1 cellular context compared by ENCODE assay signal in genomic region chr20:50959543-50960126, GRCh38.
TF ChIP-seq lines count a peak whose summit lies in the region.

No MANE protein-coding gene starts in this region.

TF ChIP-seq in HepG2, 621 proteins besides CTCF, POLR2A, EP300 and RAD21 (continues in another document):
- TF ChIP-seq, protein P1, sequence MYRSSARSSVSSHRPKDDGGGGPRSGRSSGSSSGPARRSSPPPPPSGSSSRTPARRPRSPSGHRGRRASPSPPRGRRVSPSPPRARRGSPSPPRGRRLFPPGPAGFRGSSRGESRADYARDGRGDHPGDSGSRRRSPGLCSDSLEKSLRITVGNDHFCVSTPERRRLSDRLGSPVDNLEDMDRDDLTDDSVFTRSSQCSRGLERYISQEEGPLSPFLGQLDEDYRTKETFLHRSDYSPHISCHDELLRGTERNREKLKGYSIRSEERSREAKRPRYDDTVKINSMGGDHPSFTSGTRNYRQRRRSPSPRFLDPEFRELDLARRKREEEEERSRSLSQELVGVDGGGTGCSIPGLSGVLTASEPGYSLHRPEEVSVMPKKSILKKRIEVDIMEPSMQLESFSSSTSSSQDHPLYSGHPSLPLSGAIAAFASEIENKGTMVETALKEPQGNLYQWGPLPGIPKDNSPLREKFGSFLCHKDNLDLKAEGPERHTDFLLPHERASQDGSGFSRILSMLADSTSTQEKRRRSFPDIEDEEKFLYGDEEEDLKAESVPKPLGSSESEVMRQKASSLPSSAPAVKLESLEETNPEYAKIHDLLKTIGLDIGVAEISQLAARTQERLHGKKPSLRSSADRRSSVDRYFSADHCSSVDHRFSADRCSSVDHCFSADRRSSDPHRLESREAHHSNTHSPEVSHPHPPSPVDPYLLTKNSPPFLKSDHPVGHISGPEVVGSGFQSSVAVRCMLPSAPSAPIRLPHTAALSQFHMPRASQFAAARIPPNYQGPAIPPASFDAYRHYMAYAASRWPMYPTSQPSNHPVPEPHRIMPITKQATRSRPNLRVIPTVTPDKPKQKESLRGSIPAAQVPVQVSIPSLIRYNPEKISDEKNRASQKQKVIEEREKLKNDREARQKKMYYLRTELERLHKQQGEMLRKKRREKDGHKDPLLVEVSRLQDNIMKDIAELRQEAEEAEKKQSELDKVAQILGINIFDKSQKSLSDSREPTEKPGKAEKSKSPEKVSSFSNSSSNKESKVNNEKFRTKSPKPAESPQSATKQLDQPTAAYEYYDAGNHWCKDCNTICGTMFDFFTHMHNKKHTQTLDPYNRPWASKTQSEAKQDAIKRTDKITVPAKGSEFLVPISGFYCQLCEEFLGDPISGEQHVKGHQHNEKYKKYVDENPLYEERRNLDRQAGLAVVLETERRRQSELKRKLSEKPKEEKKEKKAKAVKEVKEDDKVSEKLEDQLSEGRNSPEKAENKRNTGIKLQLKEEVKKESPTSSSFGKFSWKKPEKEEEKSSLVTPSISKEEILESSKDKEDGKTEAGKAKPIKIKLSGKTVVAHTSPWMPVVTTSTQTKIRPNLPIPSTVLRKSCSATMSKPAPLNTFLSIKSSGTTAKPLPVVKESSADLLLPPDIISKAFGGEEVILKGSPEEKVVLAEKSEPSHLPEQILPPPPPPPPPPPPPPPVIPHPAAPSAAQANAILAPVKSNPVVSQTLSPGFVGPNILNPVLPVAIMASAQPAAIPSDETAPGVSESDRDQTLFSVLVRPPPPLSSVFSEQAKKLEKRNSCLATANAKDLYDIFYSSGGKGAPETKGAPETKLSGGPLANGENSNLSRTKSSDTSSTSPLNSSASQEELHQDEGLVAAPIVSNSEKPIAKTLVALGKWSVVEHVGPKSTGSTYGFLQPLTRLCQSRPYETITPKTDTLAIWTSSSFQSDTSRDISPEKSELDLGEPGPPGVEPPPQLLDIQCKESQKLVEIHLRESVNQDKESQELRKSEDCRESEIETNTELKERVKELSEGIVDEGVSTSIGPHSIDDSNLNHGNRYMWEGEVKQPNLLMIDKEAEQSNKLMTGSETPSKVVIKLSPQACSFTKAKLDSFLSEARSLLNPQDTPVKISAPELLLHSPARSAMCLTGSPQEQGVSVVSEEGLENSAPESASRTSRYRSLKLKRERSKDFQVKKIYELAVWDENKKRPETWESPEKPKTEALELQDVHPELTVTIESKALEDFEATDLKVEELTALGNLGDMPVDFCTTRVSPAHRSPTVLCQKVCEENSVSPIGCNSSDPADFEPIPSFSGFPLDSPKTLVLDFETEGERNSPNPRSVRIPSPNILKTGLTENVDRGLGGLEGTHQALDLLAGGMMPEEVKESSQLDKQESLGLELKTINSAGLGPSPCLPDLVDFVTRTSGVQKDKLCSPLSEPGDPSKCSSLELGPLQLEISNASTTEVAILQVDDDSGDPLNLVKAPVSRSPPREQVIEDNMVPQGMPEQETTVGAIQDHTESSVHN (CRISPR knock-in tag; IDR thresholded peaks at IDR 0.05) = no peak
- TF ChIP-seq ZNF891 (CRISPR knock-in tag; IDR thresholded peaks at IDR 0.05) (peak; percentile 22; the same call in 1 of the 2 replicates), ZNF570 (CRISPR knock-in tag; IDR thresholded peaks at IDR 0.05; ENCODE audit: borderline replicate concordance) (no peak), ZFY (CRISPR knock-in tag; IDR thresholded peaks at IDR 0.05) (no peak), BCL3 (CRISPR knock-in tag; IDR thresholded peaks at IDR 0.05) (no peak), ZNF563 (CRISPR knock-in tag; IDR thresholded peaks at IDR 0.05) (0 out of 2 replicates have a peak, but pooled peaks have one; percentile 2), NFIC (IDR thresholded peaks at IDR 0.05; ENCODE audit: low read length) (no peak), RARG (CRISPR knock-in tag; IDR thresholded peaks at IDR 0.05; ENCODE audit: low read depth) (no peak), ZNF24 (IDR thresholded peaks at IDR 0.05) (no peak), ZKSCAN1 (IDR thresholded peaks at IDR 0.05; ENCODE audit: low read length) (no peak), PRPF4 (IDR thresholded peaks at IDR 0.05; ENCODE audit: low read depth, low read length, poor library complexity, severe bottlenecking) (peak; percentile 89), POLR2AphosphoS5 (IDR thresholded peaks at IDR 0.05; ENCODE audit: low read depth, low read length) (0 out of 2 replicates have a peak, but pooled peaks have one; percentile 14), POLR2G (IDR thresholded peaks at IDR 0.05; ENCODE audit: low read depth, low read length) (no peak), GABPA (IDR thresholded peaks at IDR 0.05; ENCODE audit: low read depth, low read length) (0 out of 2 replicates have a peak, but pooled peaks have one; percentile 9), GABPA (CRISPR knock-in tag; IDR thresholded peaks at IDR 0.05; ENCODE audit: low read depth) (no peak), NCOA1 (CRISPR knock-in tag; IDR thresholded peaks at IDR 0.05) (peak; percentile 20; the same call in 1 of the 2 replicates), ZBTB40 (IDR thresholded peaks at IDR 0.05) (no peak), ZBTB40 (CRISPR knock-in tag; IDR thresholded peaks at IDR 0.05) (0 out of 2 replicates have a peak, but pooled peaks have one; percentile 8), REXO4 (CRISPR knock-in tag; IDR thresholded peaks at IDR 0.05; ENCODE audit: borderline replicate concordance) (peak; percentile 29; the same call in 1 of the 2 replicates), ZNF230 (CRISPR knock-in tag; IDR thresholded peaks at IDR 0.05) (no peak; the same call in 1 of the 2 replicates), NRL (CRISPR knock-in tag; IDR thresholded peaks at IDR 0.05; ENCODE audit: borderline replicate concordance) (0 out of 2 replicates have a peak, but pooled peaks have one; percentile 45), ZC3H4 (CRISPR knock-in tag; IDR thresholded peaks at IDR 0.05; ENCODE audit: borderline replicate concordance) (0 out of 2 replicates have a peak, but pooled peaks have one; percentile 5), NFATC3 (CRISPR knock-in tag; IDR thresholded peaks at IDR 0.05) (no peak), TRIM24 (CRISPR knock-in tag; IDR thresholded peaks at IDR 0.05) (no peak), ZNF644 (CRISPR knock-in tag; IDR thresholded peaks at IDR 0.05; ENCODE audit: low read depth) (no peak), LCORL (IDR thresholded peaks at IDR 0.05) (no peak), LCORL (CRISPR knock-in tag; IDR thresholded peaks at IDR 0.05) (0 out of 2 replicates have a peak, but pooled peaks have one; percentile 13), ZNF510 (CRISPR knock-in tag; IDR thresholded peaks at IDR 0.05; ENCODE audit: low read depth) (no peak)
- TF ChIP-seq, protein P2, sequence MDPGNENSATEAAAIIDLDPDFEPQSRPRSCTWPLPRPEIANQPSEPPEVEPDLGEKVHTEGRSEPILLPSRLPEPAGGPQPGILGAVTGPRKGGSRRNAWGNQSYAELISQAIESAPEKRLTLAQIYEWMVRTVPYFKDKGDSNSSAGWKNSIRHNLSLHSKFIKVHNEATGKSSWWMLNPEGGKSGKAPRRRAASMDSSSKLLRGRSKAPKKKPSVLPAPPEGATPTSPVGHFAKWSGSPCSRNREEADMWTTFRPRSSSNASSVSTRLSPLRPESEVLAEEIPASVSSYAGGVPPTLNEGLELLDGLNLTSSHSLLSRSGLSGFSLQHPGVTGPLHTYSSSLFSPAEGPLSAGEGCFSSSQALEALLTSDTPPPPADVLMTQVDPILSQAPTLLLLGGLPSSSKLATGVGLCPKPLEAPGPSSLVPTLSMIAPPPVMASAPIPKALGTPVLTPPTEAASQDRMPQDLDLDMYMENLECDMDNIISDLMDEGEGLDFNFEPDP (CRISPR knock-in tag; conservative IDR thresholded peaks at IDR 0.05) = 0 out of 2 replicates have a peak, but pooled peaks have one; percentile 92
- TF ChIP-seq, protein P3, sequence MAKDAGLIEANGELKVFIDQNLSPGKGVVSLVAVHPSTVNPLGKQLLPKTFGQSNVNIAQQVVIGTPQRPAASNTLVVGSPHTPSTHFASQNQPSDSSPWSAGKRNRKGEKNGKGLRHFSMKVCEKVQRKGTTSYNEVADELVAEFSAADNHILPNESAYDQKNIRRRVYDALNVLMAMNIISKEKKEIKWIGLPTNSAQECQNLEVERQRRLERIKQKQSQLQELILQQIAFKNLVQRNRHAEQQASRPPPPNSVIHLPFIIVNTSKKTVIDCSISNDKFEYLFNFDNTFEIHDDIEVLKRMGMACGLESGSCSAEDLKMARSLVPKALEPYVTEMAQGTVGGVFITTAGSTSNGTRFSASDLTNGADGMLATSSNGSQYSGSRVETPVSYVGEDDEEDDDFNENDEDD (CRISPR knock-in tag; IDR thresholded peaks at IDR 0.05; ENCODE audit: borderline replicate concordance) = no peak
- TF ChIP-seq, protein P4, sequence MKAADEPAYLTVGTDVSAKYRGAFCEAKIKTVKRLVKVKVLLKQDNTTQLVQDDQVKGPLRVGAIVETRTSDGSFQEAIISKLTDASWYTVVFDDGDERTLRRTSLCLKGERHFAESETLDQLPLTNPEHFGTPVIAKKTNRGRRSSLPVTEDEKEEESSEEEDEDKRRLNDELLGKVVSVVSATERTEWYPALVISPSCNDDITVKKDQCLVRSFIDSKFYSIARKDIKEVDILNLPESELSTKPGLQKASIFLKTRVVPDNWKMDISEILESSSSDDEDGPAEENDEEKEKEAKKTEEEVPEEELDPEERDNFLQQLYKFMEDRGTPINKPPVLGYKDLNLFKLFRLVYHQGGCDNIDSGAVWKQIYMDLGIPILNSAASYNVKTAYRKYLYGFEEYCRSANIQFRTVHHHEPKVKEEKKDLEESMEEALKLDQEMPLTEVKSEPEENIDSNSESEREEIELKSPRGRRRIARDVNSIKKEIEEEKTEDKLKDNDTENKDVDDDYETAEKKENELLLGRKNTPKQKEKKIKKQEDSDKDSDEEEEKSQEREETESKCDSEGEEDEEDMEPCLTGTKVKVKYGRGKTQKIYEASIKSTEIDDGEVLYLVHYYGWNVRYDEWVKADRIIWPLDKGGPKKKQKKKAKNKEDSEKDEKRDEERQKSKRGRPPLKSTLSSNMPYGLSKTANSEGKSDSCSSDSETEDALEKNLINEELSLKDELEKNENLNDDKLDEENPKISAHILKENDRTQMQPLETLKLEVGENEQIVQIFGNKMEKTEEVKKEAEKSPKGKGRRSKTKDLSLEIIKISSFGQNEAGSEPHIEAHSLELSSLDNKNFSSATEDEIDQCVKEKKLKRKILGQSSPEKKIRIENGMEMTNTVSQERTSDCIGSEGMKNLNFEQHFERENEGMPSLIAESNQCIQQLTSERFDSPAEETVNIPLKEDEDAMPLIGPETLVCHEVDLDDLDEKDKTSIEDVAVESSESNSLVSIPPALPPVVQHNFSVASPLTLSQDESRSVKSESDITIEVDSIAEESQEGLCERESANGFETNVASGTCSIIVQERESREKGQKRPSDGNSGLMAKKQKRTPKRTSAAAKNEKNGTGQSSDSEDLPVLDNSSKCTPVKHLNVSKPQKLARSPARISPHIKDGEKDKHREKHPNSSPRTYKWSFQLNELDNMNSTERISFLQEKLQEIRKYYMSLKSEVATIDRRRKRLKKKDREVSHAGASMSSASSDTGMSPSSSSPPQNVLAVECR (CRISPR knock-in tag; IDR thresholded peaks at IDR 0.05; ENCODE audit: borderline replicate concordance) = no peak
